ENCODE assay signal across 9 cellular contexts in genomic region chr22:39239561-39240423, GRCh38. TPM values are rescaled to one million over a fixed set of nuclear protein-coding genes. Genes with fewer than 3 reads are reported as not detected.
A peak's percentile ranks its signal among the peaks of the same experiment; 100 is the strongest.
DNase-seq lines count a peak whose midpoint lies in the region; ATAC-seq, FAIRE-seq and TF ChIP-seq lines count a peak whose summit lies in the region.
"Had no signal": no experiment of that assay in that cellular context is flagged by ENCODE, and none has a peak within 500 bp of the region (broad histone marks: within the 10 kb centered on the region; RNA-seq: fewer than 3 reads in every experiment).

No MANE protein-coding gene starts in this region.

- no peak overlapping the region for H4K8ac ChIP-seq in mesenchymal stem cell (ENCODE audit: low read length)

- POLR2A ChIA-PET in A549 (lab: Yijun Ruan, JAX), result interaction anchor here (0.5 kb wide), 1 partner anchor 26 kb away, joined by 3 read pairs; no protein-coding TSS in a partner anchor
- POLR2A ChIA-PET in GM10248 (lab: Yijun Ruan, JAX), result interaction anchor here (0.5 to 0.6 kb wide), 2 partner anchors 25 to 80 kb away, joined by 4 to 10 read pairs; no protein-coding TSS in a partner anchor

- no peaks in the 10 kb centered on the region for H3K9me3 ChIP-seq in A549
- H3K9me3 ChIP-seq in mesenchymal stem cell (ENCODE audit: control insufficient read depth, low read length), result no peaks in the 10 kb centered on the region

- H2AFZ ChIP-seq in mesenchymal stem cell (ENCODE audit: low read depth, low read length), result no peak overlapping the region

- no peak overlapping the region for H3K4me3 ChIP-seq in A549
- H3K4me3 ChIP-seq in mesenchymal stem cell (ENCODE audit: insufficient read depth in 1 of 2, low read depth in 1 of 2, low read length in 2 of 2), result no peak overlapping the region

- no peak overlapping the region for H3K4ac ChIP-seq in mesenchymal stem cell (ENCODE audit: low read depth in 1 of 2, low read length in 2 of 2)

- TF ChIP-seq EP300 in A549 (IDR thresholded peaks at IDR 0.05), result no peak

- peak overlapping the region; percentile 29 for H2BK120ac ChIP-seq in mesenchymal stem cell (ENCODE audit: low read depth, low read length)

- CTCF ChIA-PET in A549 (lab: Yijun Ruan, JAX) (interaction anchor here (1.2 to 3.0 kb wide), 4 partner anchors 9 to 76 kb away, joined by 3 to 10 read pairs (median 4); no protein-coding TSS in a partner anchor), GM10248 (lab: Yijun Ruan, JAX) (interaction anchor here (0.6 to 2.6 kb wide), 4 partner anchors 11 to 77 kb away, joined by 3 to 7 read pairs (median 5); no protein-coding TSS in a partner anchor)

- H3K27ac ChIP-seq in A549 (peak overlapping the region in 1 of 2 experiments; percentile 88; a peak in 4 of 6 replicates), angular gyrus (ENCODE audit: low read depth, low read length) (peak overlapping the region; percentile 9), mesenchymal stem cell (ENCODE audit: low read length, poor library complexity, severe bottlenecking) (peak overlapping the region; percentile 17)

- ATAC-seq in A549, result no peak

- peaks cover 0 to 79% of the 10 kb centered on the region in 2 experiments for H3K27me3 ChIP-seq in mesenchymal stem cell (ENCODE audit: control insufficient read depth in 1 of 2, insufficient read depth in 1 of 2, low read length in 2 of 2)

- peak overlapping the region; percentile 60 for H2BK15ac ChIP-seq in mesenchymal stem cell (ENCODE audit: low read depth, poor library complexity, severe bottlenecking)

- H3K4me1 ChIP-seq in A549, result peaks cover 42% of the 10 kb centered on the region
- H3K4me1 ChIP-seq in mesenchymal stem cell (ENCODE audit: control insufficient read depth, insufficient read depth, low read depth, low read length), result peaks cover 61% of the 10 kb centered on the region

- H3K14ac ChIP-seq in mesenchymal stem cell (ENCODE audit: low read length in 2 of 2), result no peak overlapping the region

- FAIRE-seq in A549 (lab: Jason Lieb, UNC) (no peak), GM19239 (lab: Jason Lieb, UNC) (no peak)

- H3K9ac ChIP-seq in mesenchymal stem cell (ENCODE audit: low read length), result no peak overlapping the region

- TF ChIP-seq CTCF in A549 (IDR thresholded peaks at IDR 0.05) (no peak), GM10248 (IDR thresholded peaks at IDR 0.05; ENCODE audit: control extremely low read depth, extremely low read depth, low read depth, missing control alignments) (no peak), GM10266 (IDR thresholded peaks at IDR 0.05; ENCODE audit: control insufficient read depth, insufficient read depth, low read depth, missing control alignments) (no peak)

- WGBS in A549 (ENCODE audit: missing lambda C conversion rate), result 61% methylated on average over 11 of the region's 20 CpGs
- 90% methylated on average over 20 of the region's 20 CpGs for WGBS in mesenchymal stem cell

- no peak for DNase-seq in A549 (ENCODE audit: low read depth in 1 of 2, low spot score in 1 of 2)
- DNase-seq in NCI-H146 (lab: John Stamatoyannopoulos, UW), result peak; percentile 73
- DNase-seq in mesenchymal stem cell, result no peak
- no peak for DNase-seq in GM10248 (ENCODE audit: extremely low spot score)
- no peak for DNase-seq in GM19240 (ENCODE audit: insufficient read length, low spot score)
- DNase-seq in GM10266 (ENCODE audit: extremely low spot score), result no peak
- no peak for DNase-seq in GM19239 (ENCODE audit: insufficient read length, low spot score)
- DNase-seq: KG1 had no signal

- no peak overlapping the region for H2AK5ac ChIP-seq in mesenchymal stem cell (ENCODE audit: low read length, severe bottlenecking)

- H2BK5ac ChIP-seq in mesenchymal stem cell (ENCODE audit: low read depth, low read length, poor library complexity, severe bottlenecking), result no peak overlapping the region

- peak overlapping the region; percentile 72 to 85 for H2BK12ac ChIP-seq in mesenchymal stem cell (ENCODE audit: low read length in 2 of 2)

- TF ChIP-seq RAD21 in A549 (conservative IDR thresholded peaks at IDR 0.05 in 1 of 2, IDR thresholded peaks at IDR 0.05 in 1 of 2), result no peak

- no peak for TF ChIP-seq POLR2A in A549 (IDR thresholded peaks at IDR 0.05; ENCODE audit: low read length)

- peaks cover 19% of the 10 kb centered on the region for H3K79me1 ChIP-seq in mesenchymal stem cell (replicated peaks; ENCODE audit: low read length, poor library complexity, severe bottlenecking)

- H3K18ac ChIP-seq in mesenchymal stem cell (ENCODE audit: low read depth in 1 of 2, low read length in 2 of 2), result peak overlapping the region in 1 of 2 experiments; percentile 48

- no peak overlapping the region for H3K23ac ChIP-seq in mesenchymal stem cell (ENCODE audit: low read length in 2 of 2)

- H3K36me3 ChIP-seq in mesenchymal stem cell (ENCODE audit: control insufficient read depth in 1 of 2, insufficient read depth in 2 of 2, low read depth in 1 of 2, low read length in 2 of 2), result peaks cover 0 to 52% of the 10 kb centered on the region in 2 experiments

- peak overlapping the region; percentile 99; the same call in 1 of the 3 replicates for H3K4me2 ChIP-seq in A549
- H3K4me2 ChIP-seq in mesenchymal stem cell (ENCODE audit: low read length, poor library complexity, severe bottlenecking), result no peak overlapping the region

- no peak overlapping the region for H4K91ac ChIP-seq in mesenchymal stem cell (ENCODE audit: low read length)

TF ChIP-seq in A549, 52 proteins besides CTCF, POLR2A, EP300 and RAD21:
- no peak for TF ChIP-seq PHF8 (IDR thresholded peaks at IDR 0.05; ENCODE audit: borderline replicate concordance, low read depth)
- no peak for TF ChIP-seq HES2 (IDR thresholded peaks at IDR 0.05)
- no peak for TF ChIP-seq FOXS1 (CRISPR knock-in tag; IDR thresholded peaks at IDR 0.05)
- TF ChIP-seq HOXB5 (CRISPR knock-in tag; IDR thresholded peaks at IDR 0.05), result no peak
- no peak for TF ChIP-seq ZSCAN20 (CRISPR knock-in tag; IDR thresholded peaks at IDR 0.05)
- no peak for TF ChIP-seq NPAS2 (CRISPR knock-in tag; IDR thresholded peaks at IDR 0.05; ENCODE audit: borderline replicate concordance)
- TF ChIP-seq CBX8 (IDR thresholded peaks at IDR 0.05), result no peak
- no peak for TF ChIP-seq EHMT2 (IDR thresholded peaks at IDR 0.05; ENCODE audit: low read depth)
- TF ChIP-seq HEYL (CRISPR knock-in tag; IDR thresholded peaks at IDR 0.05), result no peak
- no peak for TF ChIP-seq SREBF2 (IDR thresholded peaks at IDR 0.05)
- TF ChIP-seq ELK1 (IDR thresholded peaks at IDR 0.05; ENCODE audit: low read depth, low read length), result no peak

RNA-seq across cellular contexts. Expression of gene PDGFB, which starts 5.0 kb away (rescaled TPM):
- polyA plus RNA-seq in A549 (2011; rRNA removed) (4.0 and 4.5 TPM in 2 replicates), A549 (2017; fragmentation: RNase III; extraction: RNeasy Plus Mini Kit Qiagen cat#74134 plus additional on column Dnase treatment) (2.1 to 3.3 TPM (median 3.0 TPM) in 3 replicates)
- polyA plus RNA-seq in A549 (2012; cell fraction: cytosol; rRNA removed), result 4.0 and 5.2 TPM in 2 replicates
- polyA plus RNA-seq in A549 (2012; cell fraction: nucleus; rRNA removed), result 7.2 and 9.2 TPM in 2 replicates
- 3.2 and 4.7 TPM in 2 replicates for polyA minus RNA-seq in A549 (2011; rRNA and poly(A)+ RNA removed)
- 3.4 TPM for polyA plus RNA-seq in mesenchymal stem cell (2013, experiment 1 of 2)
- 3.6 TPM for polyA plus RNA-seq in mesenchymal stem cell (2013, experiment 2 of 2)
